In the genomic region with DNA sequence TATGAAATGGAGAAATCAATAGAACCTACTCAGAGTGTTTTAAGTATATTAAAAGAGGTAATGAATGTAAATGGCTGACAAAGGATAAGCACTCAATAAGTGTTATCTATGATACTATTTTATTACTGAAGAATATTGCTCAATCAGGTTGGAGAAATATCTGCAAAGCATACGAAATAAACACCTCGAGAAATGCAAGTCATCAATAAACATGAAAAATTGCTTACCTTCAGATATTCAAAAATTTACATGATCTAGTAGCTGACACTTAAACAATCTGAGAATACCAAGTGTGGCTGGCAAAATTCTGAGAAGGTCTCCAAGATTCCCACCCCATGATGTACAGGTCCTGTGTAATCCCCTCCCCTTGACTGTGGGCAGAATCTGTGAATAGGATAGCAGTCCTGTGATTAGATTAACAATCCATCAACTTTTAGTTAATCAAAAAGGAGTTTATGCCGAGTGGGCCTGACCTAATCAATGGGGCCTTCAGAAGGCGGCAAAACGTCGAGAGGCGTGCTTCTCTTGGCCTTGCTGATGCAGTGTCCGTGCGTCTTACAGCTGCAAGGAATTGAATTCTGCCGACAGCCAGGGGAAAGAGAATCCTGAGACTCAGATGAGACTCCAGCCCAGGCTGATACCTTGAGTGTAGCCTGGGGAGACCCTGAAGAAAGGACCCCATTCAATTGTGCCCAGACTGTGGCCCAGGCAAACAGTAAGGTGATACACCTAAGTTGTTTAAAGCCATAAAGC, we compare ENCODE assay signal across 2 cellular contexts.
A peak's percentile ranks its signal among the peaks of the same experiment; 100 is the strongest.
TF ChIP-seq lines count a peak whose summit lies in the region.

No MANE protein-coding gene starts in this region.

TF ChIP-seq in HepG2, 621 proteins besides CTCF, POLR2A, EP300 and RAD21:
- TF ChIP-seq MAFK (conservative IDR thresholded peaks at IDR 0.05 in 1 of 2, IDR thresholded peaks at IDR 0.05 in 1 of 2; ENCODE audit: low read length in 2 of 2): peak; percentile 75 to 79
- peak; percentile 84 for TF ChIP-seq MAFF (IDR thresholded peaks at IDR 0.05; ENCODE audit: low read depth, low read length)
- TF ChIP-seq, protein P1, sequence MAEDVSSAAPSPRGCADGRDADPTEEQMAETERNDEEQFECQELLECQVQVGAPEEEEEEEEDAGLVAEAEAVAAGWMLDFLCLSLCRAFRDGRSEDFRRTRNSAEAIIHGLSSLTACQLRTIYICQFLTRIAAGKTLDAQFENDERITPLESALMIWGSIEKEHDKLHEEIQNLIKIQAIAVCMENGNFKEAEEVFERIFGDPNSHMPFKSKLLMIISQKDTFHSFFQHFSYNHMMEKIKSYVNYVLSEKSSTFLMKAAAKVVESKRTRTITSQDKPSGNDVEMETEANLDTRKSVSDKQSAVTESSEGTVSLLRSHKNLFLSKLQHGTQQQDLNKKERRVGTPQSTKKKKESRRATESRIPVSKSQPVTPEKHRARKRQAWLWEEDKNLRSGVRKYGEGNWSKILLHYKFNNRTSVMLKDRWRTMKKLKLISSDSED (CRISPR knock-in tag; IDR thresholded peaks at IDR 0.05): no peak

TF ChIP-seq in IMR-90, 13 proteins besides CTCF, POLR2A, EP300 and RAD21:
- no peak for TF ChIP-seq FOS (IDR thresholded peaks at IDR 0.05; ENCODE audit: low read depth, low read length)
- TF ChIP-seq CHD1 (IDR thresholded peaks at IDR 0.05; ENCODE audit: low read depth, low read length): no peak
- TF ChIP-seq MAFK (IDR thresholded peaks at IDR 0.05; ENCODE audit: low read depth, low read length): peak; percentile 43
